ENCODE assay signal across 7 cellular contexts in the genomic region with DNA sequence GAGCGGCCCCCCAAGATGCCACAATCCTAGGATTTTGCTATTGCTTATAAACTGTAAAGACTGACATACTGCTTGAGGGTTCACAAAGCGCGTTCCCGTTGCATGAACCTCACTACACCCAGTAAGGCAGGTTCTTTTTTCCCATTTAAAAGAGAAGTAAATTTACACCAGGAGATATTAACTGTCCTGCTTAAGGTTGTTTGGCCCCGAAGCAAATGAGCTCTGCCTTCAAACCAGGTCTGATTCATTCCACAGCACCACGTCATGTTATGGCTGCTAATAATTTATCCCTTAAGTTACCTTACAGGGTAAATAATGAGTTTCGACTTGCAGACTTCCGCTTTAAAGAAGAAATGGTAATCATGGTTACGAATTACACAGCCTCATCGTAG. TPM values are rescaled to one million over a fixed set of nuclear protein-coding genes. Genes with fewer than 3 reads are reported as not detected.
DNase-seq lines count a peak whose midpoint lies in the region; ATAC-seq and TF ChIP-seq lines count a peak whose summit lies in the region.

No MANE protein-coding gene starts in this region.

- peak overlapping the region; percentile 49 for H3K9ac ChIP-seq in mesendoderm (ENCODE audit: low read length)

- peaks cover 7% of the 10 kb centered on the region for H3K36me3 Mint-ChIP-seq in dendritic cell treated with granulocyte-macrophage colony-stimulating factor and Interleukin-4, amounts not matched to agents 40 ng/mL and 50 ng/mL, for 4 days (ENCODE audit: low read depth)

- H3K4me2 ChIP-seq in mesendoderm (ENCODE audit: low read length) = peak overlapping the region; percentile 49

- no peaks in the 10 kb centered on the region for H3K36me3 ChIP-seq in mesendoderm (ENCODE audit: control insufficient read depth, insufficient read depth, low read length)
- H3K36me3 ChIP-seq in tibial nerve = no peaks in the 10 kb centered on the region

- peak overlapping the region; percentile 71 for H3K27ac ChIP-seq in mesendoderm (ENCODE audit: low read depth, low read length)
- peak overlapping the region; percentile 77 to 95 (median 92) for H3K27ac ChIP-seq in tibial nerve

- no peaks in the 10 kb centered on the region for H3K9me3 Mint-ChIP-seq in dendritic cell treated with granulocyte-macrophage colony-stimulating factor and Interleukin-4, amounts not matched to agents 40 ng/mL and 50 ng/mL, for 4 days

- peak overlapping the region; percentile 59 for H3K56ac ChIP-seq in mesendoderm (ENCODE audit: low read length)

- peak overlapping the region; percentile 65 for H4K8ac ChIP-seq in mesendoderm (ENCODE audit: low read depth, low read length)

- DNase-seq in GM10266 (ENCODE audit: extremely low spot score) = peak; percentile 61
- peak; percentile 14 for DNase-seq in T follicular helper cell (ENCODE audit: low read depth)
- no peak for DNase-seq in mesendoderm
- DNase-seq in tibial nerve (ENCODE audit: low spot score in 2 of 2) = no peak

- TF ChIP-seq CTCF in GM10266 (IDR thresholded peaks at IDR 0.05; ENCODE audit: control insufficient read depth, insufficient read depth, low read depth, missing control alignments) (no peak), tibial nerve (IDR thresholded peaks at IDR 0.05) (no peak)

- TF ChIP-seq EP300 in tibial nerve (IDR thresholded peaks at IDR 0.05) = no peak

- peak overlapping the region; percentile 2 for H2BK5ac ChIP-seq in mesendoderm (ENCODE audit: low read length)

- no peaks in the 10 kb centered on the region for H3K27me3 ChIP-seq in mesendoderm (ENCODE audit: insufficient read depth, low read length, poor library complexity)
- H3K27me3 ChIP-seq in tibial nerve = no peaks in the 10 kb centered on the region

- H2BK15ac ChIP-seq in mesendoderm (replicated peaks; ENCODE audit: low read depth) = no peak overlapping the region

- no peaks in the 10 kb centered on the region for H3K27me3 Mint-ChIP-seq in dendritic cell treated with granulocyte-macrophage colony-stimulating factor and Interleukin-4, amounts not matched to agents 40 ng/mL and 50 ng/mL, for 4 days

- H3K4me1 ChIP-seq in mesendoderm (ENCODE audit: control insufficient read depth, low read depth, low read length) (peaks cover 15% of the 10 kb centered on the region), tibial nerve (peaks cover 0 to 56% (median 18%) of the 10 kb centered on the region in 4 donors)

- H3K4me1 Mint-ChIP-seq in dendritic cell treated with granulocyte-macrophage colony-stimulating factor and Interleukin-4, amounts not matched to agents 40 ng/mL and 50 ng/mL, for 4 days (ENCODE audit: low read depth) = peaks cover 36% of the 10 kb centered on the region

- H3K79me2 ChIP-seq in mesendoderm (ENCODE audit: control insufficient read depth, insufficient read depth, low read length) = peaks cover 54% of the 10 kb centered on the region

- no peak overlapping the region for H2AK5ac ChIP-seq in mesendoderm (ENCODE audit: low read length)

- H4K5ac ChIP-seq in mesendoderm (ENCODE audit: low read length) = no peak overlapping the region

- H3K27ac Mint-ChIP-seq in dendritic cell treated with granulocyte-macrophage colony-stimulating factor and Interleukin-4, amounts not matched to agents 40 ng/mL and 50 ng/mL, for 4 days = peak overlapping the region; percentile 84

- intact Hi-C loops in dendritic cell treated with granulocyte-macrophage colony-stimulating factor and Interleukin-4, amounts not matched to agents 40 ng/mL and 50 ng/mL, for 4 days (cut with micrococcal nuclease) = no loop called here

- H3K4ac ChIP-seq in mesendoderm (ENCODE audit: low read depth, low read length) = no peak overlapping the region

- H3K9me3 ChIP-seq in tibial nerve = no peaks in the 10 kb centered on the region

- TF ChIP-seq POLR2A in tibial nerve (IDR thresholded peaks at IDR 0.05) = no peak

- no peak overlapping the region for H2BK120ac ChIP-seq in mesendoderm (ENCODE audit: low read depth, low read length)

- no CpG with 5 or more reads among the region's 10 CpGs for WGBS in mesendoderm (ENCODE audit: extremely low coverage, insufficient coverage, low lambda C conversion rate)
- WGBS in tibial nerve, 2 donors = 1 to 2% methylated on average over 10 of the region's 10 CpGs

- peak overlapping the region; percentile 48 for H3K4me3 ChIP-seq in mesendoderm (ENCODE audit: low read length)
- peak overlapping the region; percentile 91 to 99 (median 94) for H3K4me3 ChIP-seq in tibial nerve

- peak overlapping the region; percentile 87 for H3K4me3 Mint-ChIP-seq in dendritic cell treated with granulocyte-macrophage colony-stimulating factor and Interleukin-4, amounts not matched to agents 40 ng/mL and 50 ng/mL, for 4 days

- H3K18ac ChIP-seq in mesendoderm (ENCODE audit: low read length) = peak overlapping the region; percentile 90

- ATAC-seq in HG02973 (IDR thresholded peaks at IDR 0.05; ENCODE audit: unreplicated experiment) = peak; percentile 27
- no peak for ATAC-seq in HG03521 (IDR thresholded peaks at IDR 0.05; ENCODE audit: unreplicated experiment)

- H3K79me1 ChIP-seq in mesendoderm (ENCODE audit: low read length) = peaks cover 26% of the 10 kb centered on the region

- H3K23ac ChIP-seq in mesendoderm (ENCODE audit: low read length) = no peak overlapping the region

RNA-seq across cellular contexts. Expression of a gene that starts 0.6 kb away (rescaled TPM):
- 36.4 TPM for polyA plus RNA-seq in mesendoderm (2013, experiment 1 of 2)
- 35.2 TPM for polyA plus RNA-seq in mesendoderm (2013, experiment 2 of 2)
- total RNA-seq in tibial nerve = 10 to 100 TPM in 2 of 4 donors, 1 to 10 TPM in 2; 4.5 to 11.7 (median 8.7) TPM

RNA-seq across cellular contexts. Expression of a gene that starts 1.2 kb away (rescaled TPM):
- 24.9 TPM for polyA plus RNA-seq in mesendoderm (2013, experiment 1 of 2)
- polyA plus RNA-seq in mesendoderm (2013, experiment 2 of 2) = 24.8 TPM
- total RNA-seq in tibial nerve = 10 to 100 TPM in 3 of 4 donors, 1 to 10 TPM in 1; 9.0 to 23.4 (median 13.0) TPM

RNA-seq across cellular contexts. Expression of a gene that starts 37.5 kb away (rescaled TPM):
- 65.6 TPM for polyA plus RNA-seq in mesendoderm (2013, experiment 1 of 2)
- 67.9 TPM for polyA plus RNA-seq in mesendoderm (2013, experiment 2 of 2)
- 100 to 1,000 TPM in 3 of 4 donors, 10 to 100 TPM in 1; 65.1 to 161 (median 119) TPM for total RNA-seq in tibial nerve

Comparison
In these comparisons a context has a peak if more than half of its experiments do, and no peak if none do; other contexts are left out.
1. DNase-seq: peak in GM10266 (single experiment) and T follicular helper cell (single experiment); none in mesendoderm (single experiment) and tibial nerve (0 of 2).